In genomic region chr12:65673732-65674131, GRCh38 we compare ENCODE assay signal across 14 cellular contexts.
DNase-seq lines count a peak whose midpoint lies in the region; ATAC-seq, FAIRE-seq and TF ChIP-seq lines count a peak whose summit lies in the region.
"Had no signal": no experiment of that assay in that cellular context is flagged by ENCODE, and none has a peak within 500 bp of the region (broad histone marks: within the 10 kb centered on the region; RNA-seq: fewer than 3 reads in every experiment).

No MANE protein-coding gene starts in this region.

- peak; percentile 66 to 76 for TF ChIP-seq RAD21 in A549 (conservative IDR thresholded peaks at IDR 0.05 in 1 of 2, IDR thresholded peaks at IDR 0.05 in 1 of 2)
- TF ChIP-seq RAD21 in HCT116 (IDR thresholded peaks at IDR 0.05; ENCODE audit: low read depth): peak; percentile 68

- CTCF ChIA-PET in A549 (lab: Yijun Ruan, JAX): interaction anchor here (0.6 to 3.2 kb wide), 12 partner anchors 10 to 142 kb away, joined by 3 to 16 read pairs (median 4); no protein-coding TSS in a partner anchor
- CTCF ChIA-PET in HCT116 (lab: Charles Lee): interaction anchor here (0.8 to 1.0 kb wide), 3 partner anchors 71 to 361 kb away, joined by 3 to 4 read pairs (median 3); no protein-coding TSS in a partner anchor

- H3K79me2 ChIP-seq in HCT116 (ENCODE audit: insufficient read depth, low read length) (no peaks in the 10 kb centered on the region), hepatocyte (no peaks in the 10 kb centered on the region)

- no peaks in the 10 kb centered on the region for H3K36me3 ChIP-seq in HCT116 (ENCODE audit: control insufficient read depth in 1 of 2, insufficient read depth in 2 of 2, low read length in 2 of 2)
- no peaks in the 10 kb centered on the region for H3K36me3 ChIP-seq in adipocyte (ENCODE audit: control insufficient read depth, insufficient read depth, low read length, severe bottlenecking)
- H3K36me3 ChIP-seq in hepatocyte (replicated peaks; ENCODE audit: insufficient read depth, low read depth): no peaks in the 10 kb centered on the region
- H3K36me3 ChIP-seq in esophagus muscularis mucosa: no peaks in the 10 kb centered on the region
- H3K36me3 ChIP-seq: neutrophil had no signal

- DNase-seq in A549 (ENCODE audit: low read depth in 1 of 2, low spot score in 1 of 2): no peak
- no peak for DNase-seq in HCT116 (ENCODE audit: low read depth, low spot score)
- peak; percentile 70 for DNase-seq in adipocyte (ENCODE audit: low read depth)
- no peak for DNase-seq in hepatocyte (ENCODE audit: low spot score)
- DNase-seq in T1000 (lab: John Stamatoyannopoulos, UW): no peak
- no peak for DNase-seq in NCI-H446 (lab: John Stamatoyannopoulos, UW)
- no peak for DNase-seq in esophagus muscularis mucosa (ENCODE audit: extremely low spot score)
- DNase-seq: AML-193, DND-41, H7, NCI-H748 treated with DMSO at 0.1 percent for 48 hours had no signal

- no peak for FAIRE-seq in A549 (lab: Jason Lieb, UNC)

- H3K27ac ChIP-seq in A549 (peak overlapping the region in 1 of 2 experiments; percentile 30; a peak in 1 of 6 replicates), HCT116 (ENCODE audit: low read depth, low read length) (peak overlapping the region; percentile 13; the same call in 1 of the 2 replicates), hepatocyte (no peak overlapping the region), esophagus muscularis mucosa (replicated peaks in 1 of 4) (no peak overlapping the region)
- H3K27ac ChIP-seq: neutrophil had no signal

- H3K9me3 ChIP-seq in A549 (no peaks in the 10 kb centered on the region), HCT116 (ENCODE audit: control insufficient read depth in 1 of 2, insufficient read depth in 1 of 2, low read depth in 1 of 2, low read length in 2 of 2) (peaks cover 0 to 7% of the 10 kb centered on the region in 2 experiments; a peak in 1 of 4 replicates), adipocyte (ENCODE audit: control insufficient read depth, low read length) (no peaks in the 10 kb centered on the region), hepatocyte (ENCODE audit: low read depth) (no peaks in the 10 kb centered on the region), esophagus muscularis mucosa (no peaks in the 10 kb centered on the region)
- H3K9me3 ChIP-seq: neutrophil had no signal

- TF ChIP-seq POLR2A in A549 (IDR thresholded peaks at IDR 0.05; ENCODE audit: low read length) (no peak), HCT116 (IDR thresholded peaks at IDR 0.05; ENCODE audit: borderline replicate concordance, extremely low read depth, insufficient read depth, insufficient read length) (no peak), esophagus muscularis mucosa (IDR thresholded peaks at IDR 0.05; ENCODE audit: low read depth) (no peak)

- RAD21 ChIA-PET in HCT116 (lab: Charles Lee; ENCODE audit: low non-redundant PET in 1 of 2, low total read pairs in 2 of 2, uncharacterized antibody in 2 of 2, unreplicated experiment in 2 of 2): interaction anchor here in 1 of 2 experiments (1.4 kb wide), 1 partner anchor 71 kb away, joined by 4 read pairs; no protein-coding TSS in a partner anchor

- no TSS peak for BruUV-seq in HCT116 (replicated peaks; lab: Mats Ljungman, UMichigan)

- H3K4me1 ChIP-seq in A549 (peaks cover 9% of the 10 kb centered on the region; the same call in 2 of the 3 replicates), HCT116 (ENCODE audit: control insufficient read depth in 1 of 2, insufficient read depth in 2 of 2, low read length in 2 of 2) (peaks cover 18 to 63% of the 10 kb centered on the region in 2 experiments; a peak in 3 of 4 replicates), adipocyte (ENCODE audit: control insufficient read depth, insufficient read depth, low read length) (peaks cover 16% of the 10 kb centered on the region), hepatocyte (ENCODE audit: insufficient read depth) (no peaks in the 10 kb centered on the region), esophagus muscularis mucosa (peaks cover 0 to 7% (median 2%) of the 10 kb centered on the region in 4 donors)

- ATAC-seq in A549 (peak in 1 of 2 experiments; percentile 36; a peak in 2 of 6 replicates), HCT116 (no peak), GM18868 (IDR thresholded peaks at IDR 0.05; ENCODE audit: unreplicated experiment) (no peak)
- ATAC-seq: left lobe of liver had no signal

- H3K9ac ChIP-seq in HCT116 (ENCODE audit: low read length): no peak overlapping the region; the same call in 1 of the 2 replicates
- no peak overlapping the region for H3K9ac ChIP-seq in adipocyte (ENCODE audit: low read length)

- no peak for TF ChIP-seq EP300 in A549 (IDR thresholded peaks at IDR 0.05)
- no peak for TF ChIP-seq EP300 in esophagus muscularis mucosa (IDR thresholded peaks at IDR 0.05)

- no peaks in the 10 kb centered on the region for H4K20me1 ChIP-seq in HCT116 (ENCODE audit: insufficient read depth)
- H4K20me1 ChIP-seq in hepatocyte (ENCODE audit: insufficient read depth, poor library complexity, severe bottlenecking): no peaks in the 10 kb centered on the region

- POLR2A ChIA-PET in A549 (lab: Yijun Ruan, JAX): no interaction called here
- POLR2A ChIA-PET in HCT116 (lab: Charles Lee): interaction anchor here (0.9 kb wide), 1 partner anchor 71 kb away, joined by 3 read pairs; no protein-coding TSS in a partner anchor

- no peak overlapping the region for H3K4me2 ChIP-seq in A549
- H3K4me2 ChIP-seq in HCT116 (ENCODE audit: low read length): no peak overlapping the region
- H3K4me2 ChIP-seq in hepatocyte: no peak overlapping the region

- intact Hi-C loops in HCT116 (cut with micrococcal nuclease): loop anchor here (10.0 kb wide), 1 partner anchor 359 kb away; no protein-coding TSS in a partner anchor
- intact Hi-C loops in esophagus muscularis mucosa (cut with DNase I): no loop called here

- H3K9me2 ChIP-seq in HCT116 (ENCODE audit: insufficient read depth) (no peaks in the 10 kb centered on the region), hepatocyte (replicated peaks; ENCODE audit: insufficient read depth) (no peaks in the 10 kb centered on the region)

- no peak overlapping the region for H3K4me3 ChIP-seq in A549
- H3K4me3 ChIP-seq in HCT116 (replicated peaks in 1 of 2; ENCODE audit: low read depth in 1 of 2, low read length in 2 of 2): no peak overlapping the region
- no peak overlapping the region for H3K4me3 ChIP-seq in adipocyte (ENCODE audit: low read length)
- H3K4me3 ChIP-seq in hepatocyte: no peak overlapping the region
- no peak overlapping the region for H3K4me3 ChIP-seq in esophagus muscularis mucosa

- TF ChIP-seq CTCF in A549 (IDR thresholded peaks at IDR 0.05) (peak; percentile 47), HCT116 (IDR thresholded peaks at IDR 0.05 in 2 of 3, conservative IDR thresholded peaks at IDR 0.05 in 1 of 3; ENCODE audit: borderline replicate concordance in 1 of 3, insufficient read depth in 1 of 3, low read depth in 2 of 3, low read length in 2 of 3) (peak in 1 of 3 experiments; percentile 31; a peak in 1 of 6 replicates), hepatocyte (IDR thresholded peaks at IDR 0.05; ENCODE audit: poor library complexity) (peak; percentile 14), esophagus muscularis mucosa (IDR thresholded peaks at IDR 0.05) (no peak)

- H2AFZ ChIP-seq in HCT116 (ENCODE audit: low read depth, low read length, poor library complexity, severe bottlenecking): peak overlapping the region; percentile 36
- no peak overlapping the region for H2AFZ ChIP-seq in hepatocyte

- H3K27me3 ChIP-seq in HCT116 (ENCODE audit: insufficient read depth, low read length): no peaks in the 10 kb centered on the region
- H3K27me3 ChIP-seq in adipocyte (replicated peaks; ENCODE audit: control insufficient read depth, insufficient read depth, low read length): no peaks in the 10 kb centered on the region
- no peaks in the 10 kb centered on the region for H3K27me3 ChIP-seq in hepatocyte
- no peaks in the 10 kb centered on the region for H3K27me3 ChIP-seq in esophagus muscularis mucosa
- H3K27me3 ChIP-seq: neutrophil had no signal

TF ChIP-seq in A549, 52 proteins besides CTCF, POLR2A, EP300 and RAD21:
- TF ChIP-seq KDM5A (IDR thresholded peaks at IDR 0.05) (no peak), MAFK (IDR thresholded peaks at IDR 0.05; ENCODE audit: partially characterized antibody) (no peak), SMC3 (IDR thresholded peaks at IDR 0.05) (peak; percentile 85), POLR2AphosphoS2 (conservative IDR thresholded peaks at IDR 0.05; ENCODE audit: low read length) (no peak)

TF ChIP-seq in HCT116, 20 proteins besides CTCF, POLR2A, EP300 and RAD21:
- TF ChIP-seq SP1 (IDR thresholded peaks at IDR 0.05; ENCODE audit: low read depth) (0 out of 2 replicates have a peak, but pooled peaks have one; percentile 12), CBX3 (IDR thresholded peaks at IDR 0.05; ENCODE audit: low read depth) (no peak)
TF ChIP-seq in HCT116: peak in this region for 1.

Comparison
In these comparisons a context has a peak if more than half of its experiments do, and no peak if none do; other contexts are left out.
1. CTCF ChIP-seq: peak in A549 (single experiment) and hepatocyte (single experiment); none in esophagus muscularis mucosa (0 of 3).
2. Of the 6 proteins assayed by ChIP-seq in both A549 and HCT116: peak only in A549: none; only in HCT116: none; in both: RAD21; in neither: 4; mixed calls (peak in some experiments, not most) for 1.